ENCODE assay signal across 1 cellular context in the genomic region with DNA sequence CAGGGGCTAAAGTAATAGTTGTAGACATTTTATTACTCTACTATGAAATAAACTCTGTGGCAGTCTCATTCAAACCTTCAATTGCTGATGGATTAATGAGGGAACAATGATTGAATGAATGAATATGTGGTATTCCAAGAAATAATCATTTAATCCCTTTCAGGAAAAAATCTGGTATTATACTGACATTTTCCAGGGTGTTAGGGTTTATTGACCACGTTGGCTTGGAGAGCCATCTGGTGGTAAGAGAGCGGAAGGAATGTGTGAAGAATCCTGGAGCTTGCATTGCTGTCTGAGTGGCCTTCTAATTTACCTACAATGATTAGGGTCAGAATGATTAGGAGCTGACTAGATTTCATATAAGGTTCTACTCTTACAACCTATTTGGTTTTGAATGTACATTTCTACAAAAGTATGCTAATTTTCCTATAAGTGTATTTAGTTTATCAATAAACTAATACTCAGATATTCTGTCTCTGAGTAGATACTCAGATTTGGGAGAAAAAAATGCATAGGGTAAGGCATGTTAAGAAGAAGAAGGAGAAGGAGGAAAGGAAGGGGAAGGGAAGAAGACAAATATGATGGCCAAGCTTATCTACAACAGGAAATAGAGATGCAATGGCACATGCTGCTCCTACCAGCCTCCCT.
TF ChIP-seq lines count a peak whose summit lies in the region.

No MANE protein-coding gene starts in this region.

TF ChIP-seq in HepG2, 621 proteins besides CTCF, POLR2A, EP300 and RAD21 (continued from another document):
- TF ChIP-seq, protein P1, sequence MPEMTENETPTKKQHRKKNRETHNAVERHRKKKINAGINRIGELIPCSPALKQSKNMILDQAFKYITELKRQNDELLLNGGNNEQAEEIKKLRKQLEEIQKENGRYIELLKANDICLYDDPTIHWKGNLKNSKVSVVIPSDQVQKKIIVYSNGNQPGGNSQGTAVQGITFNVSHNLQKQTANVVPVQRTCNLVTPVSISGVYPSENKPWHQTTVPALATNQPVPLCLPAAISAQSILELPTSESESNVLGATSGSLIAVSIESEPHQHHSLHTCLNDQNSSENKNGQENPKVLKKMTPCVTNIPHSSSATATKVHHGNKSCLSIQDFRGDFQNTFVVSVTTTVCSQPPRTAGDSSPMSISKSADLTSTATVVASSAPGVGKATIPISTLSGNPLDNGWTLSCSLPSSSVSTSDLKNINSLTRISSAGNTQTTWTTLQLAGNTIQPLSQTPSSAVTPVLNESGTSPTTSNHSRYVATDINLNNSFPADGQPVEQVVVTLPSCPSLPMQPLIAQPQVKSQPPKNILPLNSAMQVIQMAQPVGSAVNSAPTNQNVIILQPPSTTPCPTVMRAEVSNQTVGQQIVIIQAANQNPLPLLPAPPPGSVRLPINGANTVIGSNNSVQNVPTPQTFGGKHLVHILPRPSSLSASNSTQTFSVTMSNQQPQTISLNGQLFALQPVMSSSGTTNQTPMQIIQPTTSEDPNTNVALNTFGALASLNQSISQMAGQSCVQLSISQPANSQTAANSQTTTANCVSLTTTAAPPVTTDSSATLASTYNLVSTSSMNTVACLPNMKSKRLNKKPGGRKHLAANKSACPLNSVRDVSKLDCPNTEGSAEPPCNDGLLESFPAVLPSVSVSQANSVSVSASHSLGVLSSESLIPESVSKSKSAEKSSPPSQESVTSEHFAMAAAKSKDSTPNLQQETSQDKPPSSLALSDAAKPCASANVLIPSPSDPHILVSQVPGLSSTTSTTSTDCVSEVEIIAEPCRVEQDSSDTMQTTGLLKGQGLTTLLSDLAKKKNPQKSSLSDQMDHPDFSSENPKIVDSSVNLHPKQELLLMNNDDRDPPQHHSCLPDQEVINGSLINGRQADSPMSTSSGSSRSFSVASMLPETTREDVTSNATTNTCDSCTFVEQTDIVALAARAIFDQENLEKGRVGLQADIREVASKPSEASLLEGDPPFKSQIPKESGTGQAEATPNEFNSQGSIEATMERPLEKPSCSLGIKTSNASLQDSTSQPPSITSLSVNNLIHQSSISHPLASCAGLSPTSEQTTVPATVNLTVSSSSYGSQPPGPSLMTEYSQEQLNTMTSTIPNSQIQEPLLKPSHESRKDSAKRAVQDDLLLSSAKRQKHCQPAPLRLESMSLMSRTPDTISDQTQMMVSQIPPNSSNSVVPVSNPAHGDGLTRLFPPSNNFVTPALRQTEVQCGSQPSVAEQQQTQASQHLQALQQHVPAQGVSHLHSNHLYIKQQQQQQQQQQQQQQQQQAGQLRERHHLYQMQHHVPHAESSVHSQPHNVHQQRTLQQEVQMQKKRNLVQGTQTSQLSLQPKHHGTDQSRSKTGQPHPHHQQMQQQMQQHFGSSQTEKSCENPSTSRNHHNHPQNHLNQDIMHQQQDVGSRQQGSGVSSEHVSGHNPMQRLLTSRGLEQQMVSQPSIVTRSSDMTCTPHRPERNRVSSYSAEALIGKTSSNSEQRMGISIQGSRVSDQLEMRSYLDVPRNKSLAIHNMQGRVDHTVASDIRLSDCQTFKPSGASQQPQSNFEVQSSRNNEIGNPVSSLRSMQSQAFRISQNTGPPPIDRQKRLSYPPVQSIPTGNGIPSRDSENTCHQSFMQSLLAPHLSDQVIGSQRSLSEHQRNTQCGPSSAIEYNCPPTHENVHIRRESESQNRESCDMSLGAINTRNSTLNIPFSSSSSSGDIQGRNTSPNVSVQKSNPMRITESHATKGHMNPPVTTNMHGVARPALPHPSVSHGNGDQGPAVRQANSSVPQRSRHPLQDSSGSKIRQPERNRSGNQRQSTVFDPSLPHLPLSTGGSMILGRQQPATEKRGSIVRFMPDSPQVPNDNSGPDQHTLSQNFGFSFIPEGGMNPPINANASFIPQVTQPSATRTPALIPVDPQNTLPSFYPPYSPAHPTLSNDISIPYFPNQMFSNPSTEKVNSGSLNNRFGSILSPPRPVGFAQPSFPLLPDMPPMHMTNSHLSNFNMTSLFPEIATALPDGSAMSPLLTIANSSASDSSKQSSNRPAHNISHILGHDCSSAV (CRISPR knock-in tag; IDR thresholded peaks at IDR 0.05; ENCODE audit: borderline replicate concordance) = no peak
- TF ChIP-seq, protein P2, sequence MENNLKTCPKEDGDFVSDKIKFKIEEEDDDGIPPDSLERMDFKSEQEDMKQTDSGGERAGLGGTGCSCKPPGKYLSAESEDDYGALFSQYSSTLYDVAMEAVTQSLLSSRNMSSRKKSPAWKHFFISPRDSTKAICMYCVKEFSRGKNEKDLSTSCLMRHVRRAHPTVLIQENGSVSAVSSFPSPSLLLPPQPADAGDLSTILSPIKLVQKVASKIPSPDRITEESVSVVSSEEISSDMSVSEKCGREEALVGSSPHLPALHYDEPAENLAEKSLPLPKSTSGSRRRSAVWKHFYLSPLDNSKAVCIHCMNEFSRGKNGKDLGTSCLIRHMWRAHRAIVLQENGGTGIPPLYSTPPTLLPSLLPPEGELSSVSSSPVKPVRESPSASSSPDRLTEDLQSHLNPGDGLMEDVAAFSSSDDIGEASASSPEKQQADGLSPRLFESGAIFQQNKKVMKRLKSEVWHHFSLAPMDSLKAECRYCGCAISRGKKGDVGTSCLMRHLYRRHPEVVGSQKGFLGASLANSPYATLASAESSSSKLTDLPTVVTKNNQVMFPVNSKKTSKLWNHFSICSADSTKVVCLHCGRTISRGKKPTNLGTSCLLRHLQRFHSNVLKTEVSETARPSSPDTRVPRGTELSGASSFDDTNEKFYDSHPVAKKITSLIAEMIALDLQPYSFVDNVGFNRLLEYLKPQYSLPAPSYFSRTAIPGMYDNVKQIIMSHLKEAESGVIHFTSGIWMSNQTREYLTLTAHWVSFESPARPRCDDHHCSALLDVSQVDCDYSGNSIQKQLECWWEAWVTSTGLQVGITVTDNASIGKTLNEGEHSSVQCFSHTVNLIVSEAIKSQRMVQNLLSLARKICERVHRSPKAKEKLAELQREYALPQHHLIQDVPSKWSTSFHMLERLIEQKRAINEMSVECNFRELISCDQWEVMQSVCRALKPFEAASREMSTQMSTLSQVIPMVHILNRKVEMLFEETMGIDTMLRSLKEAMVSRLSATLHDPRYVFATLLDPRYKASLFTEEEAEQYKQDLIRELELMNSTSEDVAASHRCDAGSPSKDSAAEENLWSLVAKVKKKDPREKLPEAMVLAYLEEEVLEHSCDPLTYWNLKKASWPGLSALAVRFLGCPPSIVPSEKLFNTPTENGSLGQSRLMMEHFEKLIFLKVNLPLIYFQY (CRISPR knock-in tag; IDR thresholded peaks at IDR 0.05; ENCODE audit: borderline replicate concordance) = no peak
- peak; percentile 60 for TF ChIP-seq TEAD3 (CRISPR knock-in tag; optimal IDR thresholded peaks at IDR 0.05; ENCODE audit: borderline replicate concordance)
- TF ChIP-seq, protein P3, sequence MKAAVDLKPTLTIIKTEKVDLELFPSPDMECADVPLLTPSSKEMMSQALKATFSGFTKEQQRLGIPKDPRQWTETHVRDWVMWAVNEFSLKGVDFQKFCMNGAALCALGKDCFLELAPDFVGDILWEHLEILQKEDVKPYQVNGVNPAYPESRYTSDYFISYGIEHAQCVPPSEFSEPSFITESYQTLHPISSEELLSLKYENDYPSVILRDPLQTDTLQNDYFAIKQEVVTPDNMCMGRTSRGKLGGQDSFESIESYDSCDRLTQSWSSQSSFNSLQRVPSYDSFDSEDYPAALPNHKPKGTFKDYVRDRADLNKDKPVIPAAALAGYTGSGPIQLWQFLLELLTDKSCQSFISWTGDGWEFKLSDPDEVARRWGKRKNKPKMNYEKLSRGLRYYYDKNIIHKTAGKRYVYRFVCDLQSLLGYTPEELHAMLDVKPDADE (CRISPR knock-in tag; IDR thresholded peaks at IDR 0.05) = no peak
